ENCODE assay signal across 15 cellular contexts in the genomic region with DNA sequence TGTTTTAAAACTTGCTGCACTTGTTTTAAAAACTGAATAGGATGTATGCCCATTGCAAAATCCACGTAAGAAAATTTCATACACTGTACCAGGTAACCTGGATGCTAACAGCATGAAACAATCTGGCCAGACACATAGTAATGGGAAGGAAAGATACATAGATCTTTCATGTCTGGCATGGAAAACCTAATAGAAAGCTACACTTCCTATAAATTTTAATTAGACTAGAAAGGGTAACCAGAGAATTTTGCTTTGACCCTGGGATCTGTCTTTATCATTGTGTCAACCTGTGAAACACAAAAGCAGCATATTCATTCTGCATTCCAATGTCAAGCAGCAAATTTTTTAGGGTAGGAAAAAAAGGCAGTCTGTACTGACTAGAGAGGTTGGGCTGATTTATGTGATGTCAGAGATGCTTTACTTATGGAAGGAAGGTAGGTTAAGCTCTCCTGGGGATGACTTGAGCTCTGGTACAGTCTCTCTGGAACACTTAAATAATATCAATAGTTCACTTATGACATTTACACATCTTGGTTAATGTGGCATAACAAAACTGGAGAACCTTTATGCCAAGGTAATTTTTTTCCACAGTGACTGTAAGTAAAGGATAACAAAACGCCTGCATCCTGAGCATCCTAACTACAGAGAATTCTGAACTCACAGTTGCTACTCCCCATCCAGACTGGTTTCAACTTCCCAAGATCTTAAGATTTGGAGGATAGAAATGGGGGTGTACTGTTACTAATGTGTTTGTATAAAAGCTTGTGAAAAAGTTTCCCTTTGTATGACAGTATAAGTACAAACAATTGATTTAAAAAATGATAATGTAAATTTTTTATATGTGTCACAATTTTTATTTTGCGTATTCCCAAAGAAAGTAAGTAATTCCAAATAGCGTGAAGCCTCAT. TPM values are rescaled to one million over a fixed set of nuclear protein-coding genes. Genes with fewer than 3 reads are reported as not detected.
DNase-seq lines count a peak whose midpoint lies in the region; ATAC-seq and TF ChIP-seq lines count a peak whose summit lies in the region.
"Had no signal": no experiment of that assay in that cellular context is flagged by ENCODE, and none has a peak within 500 bp of the region (broad histone marks: within the 10 kb centered on the region; RNA-seq: fewer than 3 reads in every experiment).

No MANE protein-coding gene starts in this region.

- no peak overlapping the region for H4K8ac ChIP-seq in neuronal stem cell (ENCODE audit: low read depth, low read length)

- H4K20me1 ChIP-seq in Karpas-422 (ENCODE audit: insufficient read depth, low read depth, low read length) = no peaks in the 10 kb centered on the region

- no peak overlapping the region for H3K18ac ChIP-seq in neuronal stem cell (ENCODE audit: low read length)

- no peak overlapping the region for H2BK5ac ChIP-seq in neuronal stem cell (ENCODE audit: low read length)

- peak overlapping the region; percentile 19; the same call in 1 of the 2 replicates for H3K9ac ChIP-seq in iPS-20b (ENCODE audit: low read depth, low read length)
- no peak overlapping the region for H3K9ac ChIP-seq in neuronal stem cell (ENCODE audit: low read depth, low read length, poor library complexity)
- no peak overlapping the region for H3K9ac ChIP-seq in Karpas-422 (ENCODE audit: low read length)

- TF ChIP-seq CTCF in VCaP (conservative IDR thresholded peaks at IDR 0.05) = no peak

- no peak overlapping the region for H3K4ac ChIP-seq in neuronal stem cell (ENCODE audit: low read length)

- H3K27me3 ChIP-seq in iPS-20b (ENCODE audit: insufficient read depth, low read length) (no peaks in the 10 kb centered on the region), neuronal stem cell (ENCODE audit: control insufficient read depth in 3 of 3, insufficient read depth in 3 of 3, low read depth in 1 of 3, low read length in 3 of 3) (no peaks in the 10 kb centered on the region), Karpas-422 (ENCODE audit: low read length) (no peaks in the 10 kb centered on the region)
- H3K27me3 ChIP-seq: colonic mucosa had no signal

- H3K4me2 ChIP-seq in neuronal stem cell (ENCODE audit: insufficient read depth, low read length, poor library complexity, severe bottlenecking) (no peak overlapping the region), Karpas-422 (ENCODE audit: low read depth, low read length, poor library complexity, severe bottlenecking) (no peak overlapping the region)

- H2BK15ac ChIP-seq in neuronal stem cell (ENCODE audit: low read length) = no peak overlapping the region

- no CpG with 5 or more reads among the region's 4 CpGs for WGBS in neuronal stem cell (ENCODE audit: extremely low coverage in 2 of 2, insufficient read length in 2 of 2, insufficient replicate concordance in 1 of 2), 2 donors

- peak; percentile 51 for DNase-seq in DMS79 treated with DMSO at 0.1 percent for 48 hours (lab: John Stamatoyannopoulos, UW)
- DNase-seq in neuronal stem cell (ENCODE audit: low spot score) = no peak
- no peak for DNase-seq in Karpas-422
- no peak for DNase-seq in NCI-H1436 (lab: John Stamatoyannopoulos, UW)
- DNase-seq: activated CD4-positive, alpha-beta T cell treated with anti-CD3 and anti-CD28 coated beads, Interleukin-2, amount 50 U/mL, for 1 hour; activated naive CD8-positive, alpha-beta T cell treated with anti-CD3 and anti-CD28 coated beads, Interleukin-2, amount 50 U/mL, for 24 hours; activated T-cell treated with anti-CD3 and anti-CD28 coated beads, Interleukin-2, amount 50 U/mL, for 1 hour; colonic mucosa; mammary epithelial cell; stimulated activated CD4-positive, alpha-beta T cell treated with anti-CD3 and anti-CD28 coated beads, Interleukin-12 subunit alpha, Interleukin-12 subunit beta, amount 100 ng/mL, for 4 hours; T1000 had no signal

- H3K4me1 ChIP-seq in iPS-20b (ENCODE audit: insufficient read depth, low read length) = peaks cover 34% of the 10 kb centered on the region
- peaks cover 19 to 42% of the 10 kb centered on the region in 2 donors for H3K4me1 ChIP-seq in neuronal stem cell (ENCODE audit: control insufficient read depth in 2 of 2, insufficient read depth in 1 of 2, low read depth in 1 of 2, low read length in 2 of 2)
- H3K4me1 ChIP-seq in Karpas-422 (ENCODE audit: low read length) = no peaks in the 10 kb centered on the region
- H3K4me1 ChIP-seq: colonic mucosa had no signal

- no peaks in the 10 kb centered on the region for H3K9me2 ChIP-seq in Karpas-422 (replicated peaks; ENCODE audit: insufficient read depth, low read length)

- no peaks in the 10 kb centered on the region for H3K79me1 ChIP-seq in neuronal stem cell (ENCODE audit: low read depth, low read length)

- H3K9me3 ChIP-seq in iPS-20b (ENCODE audit: insufficient read depth, low read depth, low read length) (no peaks in the 10 kb centered on the region), neuronal stem cell (replicated peaks in 1 of 2; ENCODE audit: control insufficient read depth in 2 of 2, insufficient read depth in 1 of 2, low read depth in 1 of 2, low read length in 2 of 2) (no peaks in the 10 kb centered on the region), Karpas-422 (ENCODE audit: low read length) (no peaks in the 10 kb centered on the region)
- H3K9me3 ChIP-seq: colonic mucosa had no signal

- no peak overlapping the region for H3K23ac ChIP-seq in neuronal stem cell (ENCODE audit: low read depth, low read length, poor library complexity)

- H3K36me3 ChIP-seq in iPS-20b (ENCODE audit: insufficient read depth, low read depth, low read length) (no peaks in the 10 kb centered on the region), neuronal stem cell (replicated peaks in 1 of 2; ENCODE audit: control insufficient read depth in 2 of 2, insufficient read depth in 2 of 2, low read length in 2 of 2) (no peaks in the 10 kb centered on the region), Karpas-422 (ENCODE audit: insufficient read depth, low read length) (no peaks in the 10 kb centered on the region)
- H3K36me3 ChIP-seq: colonic mucosa had no signal

- no peak overlapping the region for H2BK12ac ChIP-seq in neuronal stem cell (ENCODE audit: low read length)

- no peak overlapping the region for H4K91ac ChIP-seq in neuronal stem cell (ENCODE audit: low read depth, low read length, poor library complexity)

- no peak for ATAC-seq in HG02588 (IDR thresholded peaks at IDR 0.05; ENCODE audit: unreplicated experiment)
- ATAC-seq in HG03280 (IDR thresholded peaks at IDR 0.05; ENCODE audit: unreplicated experiment) = no peak
- ATAC-seq: activated naive CD8-positive, alpha-beta T cell treated with anti-CD3 and anti-CD28 coated beads, Interleukin-2, amount 50 U/mL, for 24 hours had no signal

- H3K79me2 ChIP-seq in Karpas-422 (ENCODE audit: low read length) = no peaks in the 10 kb centered on the region

- peak overlapping the region; percentile 45; the same call in 1 of the 2 replicates for H3K4me3 ChIP-seq in iPS-20b (ENCODE audit: low read length)
- no peak overlapping the region for H3K4me3 ChIP-seq in neuronal stem cell (ENCODE audit: low read length in 2 of 2)
- H3K4me3 ChIP-seq in Karpas-422 (ENCODE audit: low read length) = no peak overlapping the region
- H3K4me3 ChIP-seq: colonic mucosa had no signal

- no peak overlapping the region for H2AK5ac ChIP-seq in neuronal stem cell (ENCODE audit: low read depth, low read length)

- H2AFZ ChIP-seq in neuronal stem cell (ENCODE audit: low read length) (no peak overlapping the region), Karpas-422 (ENCODE audit: low read length) (no peak overlapping the region)

- no peak overlapping the region for H2BK120ac ChIP-seq in neuronal stem cell (ENCODE audit: low read depth, low read length)

- H3K14ac ChIP-seq in neuronal stem cell (ENCODE audit: low read length) = no peak overlapping the region

- H3K27ac ChIP-seq in VCaP = peak overlapping the region; percentile 86
- peak overlapping the region; percentile 83 for H3K27ac ChIP-seq in iPS-20b (ENCODE audit: low read length)
- peak overlapping the region; percentile 35 for H3K27ac ChIP-seq in neuronal stem cell (replicated peaks; ENCODE audit: low read length)
- no peak overlapping the region for H3K27ac ChIP-seq in Karpas-422 (ENCODE audit: low read length)
- H3K27ac ChIP-seq: colonic mucosa had no signal

RNA-seq across cellular contexts. Expression of gene DOCK4, which starts 44.7 kb away (rescaled TPM):
- 4.6 TPM for polyA plus RNA-seq in neuronal stem cell (2013, experiment 1 of 2)
- 4.5 TPM for polyA plus RNA-seq in neuronal stem cell (2013, experiment 2 of 2)
- 0.07 and 0.54 TPM in 2 replicates for total RNA-seq in Karpas-422 (2014; rRNA removed; shearing (Covaris generic); ENCODE audit: low replicate concordance)

RNA-seq across cellular contexts. Expression of gene ZNF277, which starts 45.0 kb away (rescaled TPM):
- polyA plus RNA-seq in neuronal stem cell (2013, experiment 1 of 2) = 26.6 TPM
- polyA plus RNA-seq in neuronal stem cell (2013, experiment 2 of 2) = 30.4 TPM
- 32.5 and 37.4 TPM in 2 replicates for total RNA-seq in Karpas-422 (2014; rRNA removed; shearing (Covaris generic); ENCODE audit: low replicate concordance)
